In the genomic region with DNA sequence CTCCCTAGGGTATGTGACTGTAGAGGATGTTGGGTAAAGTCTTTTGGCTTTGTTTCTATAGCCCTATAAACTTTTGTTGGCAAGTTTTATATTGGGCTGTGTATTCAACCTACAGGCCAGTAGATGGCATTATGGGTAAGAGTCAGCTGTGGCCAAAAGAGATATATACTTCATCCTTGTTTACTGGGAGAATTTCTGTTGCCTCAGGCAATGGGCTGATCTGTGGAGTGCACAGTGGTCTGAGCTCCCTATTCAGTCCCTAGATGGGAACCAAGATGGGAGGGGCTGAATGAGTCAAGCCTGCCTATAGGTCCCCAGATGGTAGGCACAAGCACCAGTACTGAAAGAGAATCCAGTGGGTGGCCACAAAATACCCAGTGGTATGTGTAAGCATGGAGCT, we compare ENCODE assay signal across 11 cellular contexts.
DNase-seq lines count a peak whose midpoint lies in the region; ATAC-seq, FAIRE-seq and TF ChIP-seq lines count a peak whose summit lies in the region.
"Had no signal": no experiment of that assay in that cellular context is flagged by ENCODE, and none has a peak within 500 bp of the region (broad histone marks: within the 10 kb centered on the region; RNA-seq: fewer than 3 reads in every experiment).

No MANE protein-coding gene starts in this region.

- H3K23me2 ChIP-seq in H1 (ENCODE audit: low read depth, low read length) = no peaks in the 10 kb centered on the region

- no peaks in the 10 kb centered on the region for H3K79me2 ChIP-seq in SK-N-SH (ENCODE audit: insufficient read depth)
- H3K79me2 ChIP-seq in PC-3 (ENCODE audit: low read length) = no peaks in the 10 kb centered on the region
- no peaks in the 10 kb centered on the region for H3K79me2 ChIP-seq in H1 (ENCODE audit: control insufficient read depth in 1 of 2, insufficient read depth in 2 of 2, low read length in 2 of 2)
- H3K79me2 ChIP-seq: parathyroid adenoma had no signal

- no peak overlapping the region for H2BK5ac ChIP-seq in H1 (ENCODE audit: low read depth, low read length)

- H3F3A ChIP-seq in SK-N-SH (replicated peaks; ENCODE audit: insufficient read depth) (no peaks in the 10 kb centered on the region), PC-3 (ENCODE audit: low read length, unreplicated experiment) (no peaks in the 10 kb centered on the region)

- no peak overlapping the region for H3K23ac ChIP-seq in H1 (ENCODE audit: insufficient read length)

- no peaks in the 10 kb centered on the region for H3K9me2 ChIP-seq in SK-N-SH
- no peaks in the 10 kb centered on the region for H3K9me2 ChIP-seq in PC-3 (replicated peaks; ENCODE audit: low read length)

- TF ChIP-seq EP300 in SK-N-SH (IDR thresholded peaks at IDR 0.05; ENCODE audit: borderline replicate concordance in 1 of 2, low read depth in 1 of 2, low read length in 1 of 2) = no peak
- no peak for TF ChIP-seq EP300 in H1 (IDR thresholded peaks at IDR 0.05; ENCODE audit: borderline replicate concordance in 1 of 2, low read depth in 2 of 2, low read length in 2 of 2)

- H3K27ac Mint-ChIP-seq in progenitor cell of endocrine pancreas = no peak overlapping the region

- no peaks in the 10 kb centered on the region for H4K20me1 ChIP-seq in SK-N-SH (ENCODE audit: insufficient read depth)
- no peaks in the 10 kb centered on the region for H4K20me1 ChIP-seq in PC-3 (ENCODE audit: low read length)
- no peaks in the 10 kb centered on the region for H4K20me1 ChIP-seq in H1 (replicated peaks in 1 of 2; ENCODE audit: control insufficient read depth in 1 of 2, insufficient read depth in 2 of 2, low read length in 2 of 2)

- DNase-seq in SK-N-SH (no peak), PC-3 (peak; percentile 83), H1 (ENCODE audit: low read depth in 1 of 2, low spot score in 2 of 2) (no peak), progenitor cell of endocrine pancreas (ENCODE audit: low spot score, unreplicated experiment) (no peak), DMS79 treated with DMSO at 0.1 percent for 48 hours (lab: John Stamatoyannopoulos, UW) (no peak)
- DNase-seq: activated T-cell treated with anti-CD3 and anti-CD28 coated beads for 4 hours, NCI-H1436 treated with DMSO at 0.1 percent for 48 hours had no signal

- no peaks in the 10 kb centered on the region for H3K27me3 ChIP-seq in SK-N-SH (ENCODE audit: insufficient read depth)
- H3K27me3 ChIP-seq in PC-3 (ENCODE audit: low read length) = no peaks in the 10 kb centered on the region
- H3K27me3 ChIP-seq in H1 (replicated peaks in 1 of 4; ENCODE audit: control insufficient read depth in 3 of 4, extremely low read depth in 1 of 4, insufficient read depth in 3 of 4, low read length in 3 of 4) = no peaks in the 10 kb centered on the region

- no peaks in the 10 kb centered on the region for H3K36me3 Mint-ChIP-seq in progenitor cell of endocrine pancreas (ENCODE audit: insufficient read depth)

- no peak overlapping the region for H3K4me3 Mint-ChIP-seq in progenitor cell of endocrine pancreas (ENCODE audit: low read depth)

- no peaks in the 10 kb centered on the region for H3K79me1 ChIP-seq in H1 (ENCODE audit: low read depth, low read length)

- H3K27me3 Mint-ChIP-seq in progenitor cell of endocrine pancreas = no peaks in the 10 kb centered on the region

- H3K4ac ChIP-seq in H1 (replicated peaks; ENCODE audit: insufficient read length, low read depth, low read length) = no peak overlapping the region

- H3K56ac ChIP-seq in H1 (replicated peaks; ENCODE audit: insufficient read length, low read depth, low read length) = no peak overlapping the region

- ATAC-seq in SK-N-SH treated with all-trans-retinoic acid at 6 μM for 48 hours = no peak
- peak; percentile 90 for ATAC-seq in PC-3
- ATAC-seq in GM21381 (IDR thresholded peaks at IDR 0.05; ENCODE audit: unreplicated experiment) = no peak
- ATAC-seq in HG02678 (IDR thresholded peaks at IDR 0.05; ENCODE audit: unreplicated experiment) = no peak

- POLR2A ChIA-PET in SK-N-SH (lab: Yijun Ruan, JAX) (no interaction called here), PC-3 (lab: Charles Lee; ENCODE audit: unreplicated experiment) (no interaction called here), H1 (lab: Charles Lee; ENCODE audit: partially characterized antibody) (interaction anchor here (0.6 kb wide), 1 partner anchor 21 kb away, joined by 3 read pairs; no protein-coding TSS in a partner anchor)

- intact Hi-C loops in PC-3 (cut with micrococcal nuclease) = loop anchor here (2.0 to 5.0 kb wide), 2 partner anchors 293 to 371 kb away; no protein-coding TSS in a partner anchor

- H2BK20ac ChIP-seq in H1 (ENCODE audit: low read length) = no peak overlapping the region

- no peaks in the 10 kb centered on the region for H3K36me3 ChIP-seq in SK-N-SH (replicated peaks in 1 of 2; ENCODE audit: control insufficient read depth in 1 of 2, insufficient read depth in 2 of 2, low read length in 1 of 2)
- H3K36me3 ChIP-seq in PC-3 (ENCODE audit: low read depth, low read length) = no peaks in the 10 kb centered on the region
- no peaks in the 10 kb centered on the region for H3K36me3 ChIP-seq in H1 (ENCODE audit: control insufficient read depth in 2 of 4, insufficient read depth in 4 of 4, low read length in 3 of 4)

- H3K9ac ChIP-seq in SK-N-SH = no peak overlapping the region
- no peak overlapping the region for H3K9ac ChIP-seq in PC-3 (ENCODE audit: low read length)
- no peak overlapping the region for H3K9ac ChIP-seq in H1 (replicated peaks in 1 of 4; ENCODE audit: extremely low read depth in 1 of 4, low read depth in 3 of 4, low read length in 3 of 4)
- H3K9ac ChIP-seq: parathyroid adenoma had no signal

- peak; percentile 38 for TF ChIP-seq CTCF in SK-N-SH (IDR thresholded peaks at IDR 0.05)
- peak; percentile 79 for TF ChIP-seq CTCF in PC-3 (conservative IDR thresholded peaks at IDR 0.05; ENCODE audit: low read depth, low read length)
- peak in 2 of 3 experiments; percentile 13; a peak in 2 of 4 replicates for TF ChIP-seq CTCF in H1 (IDR thresholded peaks at IDR 0.05; ENCODE audit: control extremely low read depth in 1 of 3, insufficient read depth in 1 of 3, low read depth in 1 of 3, low read length in 3 of 3)
- peak; percentile 38 for TF ChIP-seq CTCF in progenitor cell of endocrine pancreas (IDR thresholded peaks at IDR 0.05; ENCODE audit: unreplicated experiment)

- no peak overlapping the region for H3K14ac ChIP-seq in H1 (ENCODE audit: insufficient read length)

- no peak overlapping the region for H2AFZ ChIP-seq in SK-N-SH (ENCODE audit: low read depth)
- no peak overlapping the region for H2AFZ ChIP-seq in PC-3 (ENCODE audit: low read length)
- H2AFZ ChIP-seq in H1 (ENCODE audit: low read length) = no peak overlapping the region
- H2AFZ ChIP-seq: parathyroid adenoma had no signal

- no peaks in the 10 kb centered on the region for H3K4me1 ChIP-seq in SK-N-SH (ENCODE audit: control insufficient read depth in 1 of 2, insufficient read depth in 2 of 2, low read depth in 1 of 2, low read length in 1 of 2)
- 0 out of 2 replicates have a peak, but pooled peaks cover 12% of the 10 kb centered on the region for H3K4me1 ChIP-seq in PC-3 (ENCODE audit: insufficient read depth, low read length)
- no peaks in the 10 kb centered on the region for H3K4me1 ChIP-seq in H1 (replicated peaks in 1 of 4; ENCODE audit: control insufficient read depth in 3 of 4, insufficient read depth in 4 of 4, low read length in 3 of 4)
- H3K4me1 ChIP-seq: parathyroid adenoma had no signal

- H3K9me3 ChIP-seq in SK-N-SH = no peaks in the 10 kb centered on the region
- H3K9me3 ChIP-seq in PC-3 (ENCODE audit: low read length) = no peaks in the 10 kb centered on the region
- H3K9me3 ChIP-seq in H1 (ENCODE audit: insufficient read depth in 2 of 2, low read depth in 1 of 2, low read length in 1 of 2) = peaks cover 0 to 5% of the 10 kb centered on the region in 2 experiments; a peak in 2 of 4 replicates

- CTCF ChIA-PET in SK-N-SH (lab: Yijun Ruan, JAX) (no interaction called here), PC-3 (lab: Charles Lee) (interaction anchor here (0.6 kb wide), 1 partner anchor 18 kb away, joined by 3 read pairs; no protein-coding TSS in a partner anchor), H1 (lab: Charles Lee; ENCODE audit: partially characterized antibody) (no interaction called here)

- H3K18ac ChIP-seq in H1 (ENCODE audit: extremely low read depth, low read length) = no peak overlapping the region

- H2BK120ac ChIP-seq in H1 (replicated peaks; ENCODE audit: low read depth, low read length) = no peak overlapping the region

- no peak overlapping the region for H2BK15ac ChIP-seq in H1 (ENCODE audit: low read length)

- H4K91ac ChIP-seq in H1 (replicated peaks; ENCODE audit: insufficient read length, low read length) = no peak overlapping the region

- no TSS peak for BruUV-seq in PC-3 (replicated peaks; lab: Mats Ljungman, UMichigan)

- H3K4me3 ChIP-seq in SK-N-SH (ENCODE audit: low read depth in 2 of 2, low read length in 1 of 2) (no peak overlapping the region), PC-3 (ENCODE audit: low read length) (no peak overlapping the region), H1 (ENCODE audit: extremely low read depth in 1 of 4, insufficient read depth in 2 of 4, low read depth in 3 of 4, low read length in 4 of 4) (no peak overlapping the region)

- TF ChIP-seq POLR2A in H1 (IDR thresholded peaks at IDR 0.05; ENCODE audit: control extremely low read depth in 1 of 2, low read depth in 2 of 2, low read length in 2 of 2) = no peak

- no peak overlapping the region for H3K4me2 ChIP-seq in SK-N-SH
- H3K4me2 ChIP-seq in PC-3 (ENCODE audit: low read length) = no peak overlapping the region
- no peak overlapping the region for H3K4me2 ChIP-seq in H1 (ENCODE audit: insufficient read depth in 1 of 2, low read depth in 2 of 2, low read length in 2 of 2)

- H3K4me1 Mint-ChIP-seq in progenitor cell of endocrine pancreas (ENCODE audit: low read depth) = no peaks in the 10 kb centered on the region

- H2BK12ac ChIP-seq in H1 (ENCODE audit: low read depth, low read length) = no peak overlapping the region

- no peak overlapping the region for H2AK5ac ChIP-seq in H1 (ENCODE audit: low read depth, low read length)

- H3K9me3 Mint-ChIP-seq in progenitor cell of endocrine pancreas (ENCODE audit: low read depth) = peaks cover 20% of the 10 kb centered on the region

- H4K8ac ChIP-seq in H1 (ENCODE audit: extremely low read depth, insufficient read depth, low read length) = no peak overlapping the region

- peak; percentile 24 for FAIRE-seq in H1 (lab: Jason Lieb, UNC)

- no peak overlapping the region for H4K5ac ChIP-seq in H1 (ENCODE audit: insufficient read length, low read depth, low read length)

- TF ChIP-seq RAD21 in SK-N-SH (IDR thresholded peaks at IDR 0.05; ENCODE audit: low read length) (peak; percentile 20; the same call in 1 of the 2 replicates), H1 (IDR thresholded peaks at IDR 0.05 in 1 of 2, conservative IDR thresholded peaks at IDR 0.05 in 1 of 2; ENCODE audit: low read depth in 2 of 2, low read length in 2 of 2) (peak; percentile 38 to 46; a peak in 3 of 4 replicates)

- no peak overlapping the region for H3K27ac ChIP-seq in SK-N-SH (ENCODE audit: low read depth in 2 of 2, low read length in 1 of 2)
- no peak overlapping the region for H3K27ac ChIP-seq in PC-3 (ENCODE audit: low read length)
- H3K27ac ChIP-seq in H1 (ENCODE audit: low read depth, low read length) = no peak overlapping the region
- H3K27ac ChIP-seq: parathyroid adenoma had no signal

TF ChIP-seq in SK-N-SH, 30 proteins besides CTCF, POLR2A, EP300 and RAD21 (continues in another document):
- TF ChIP-seq RFX5 (IDR thresholded peaks at IDR 0.05; ENCODE audit: low read length) = no peak

TF ChIP-seq in H1, 55 proteins besides CTCF, POLR2A, EP300 and RAD21 (continues in another document):
- TF ChIP-seq CHD1 (IDR thresholded peaks at IDR 0.05; ENCODE audit: low read depth, low read length) = no peak

Comparison
In these comparisons a context has a peak if more than half of its experiments do, and no peak if none do; other contexts are left out.
1. CTCF ChIP-seq: peak in every context shown above with its lines; median percentile 79 in PC-3; 38 in SK-N-SH; 38 in progenitor cell of endocrine pancreas; 13 in H1.
2. Of the 17 proteins assayed by ChIP-seq in both H1 and SK-N-SH: peak only in H1: none; only in SK-N-SH: none; in both: CTCF and RAD21; in neither: 15.